In genomic region chr1:169086603-169087455, GRCh38 we compare ENCODE assay signal across 11 cellular contexts. TPM values are rescaled to one million over a fixed set of nuclear protein-coding genes. Genes with fewer than 3 reads are reported as not detected.
A peak's percentile ranks its signal among the peaks of the same experiment; 100 is the strongest.
DNase-seq lines count a peak whose midpoint lies in the region; TF ChIP-seq lines count a peak whose summit lies in the region.
"Had no signal": no experiment of that assay in that cellular context is flagged by ENCODE, and none has a peak within 500 bp of the region (broad histone marks: within the 10 kb centered on the region; RNA-seq: fewer than 3 reads in every experiment).

No MANE protein-coding gene starts in this region.

- CTCF ChIA-PET in MCF 10A (lab: Yijun Ruan, JAX) = interaction anchor here (0.7 to 1.4 kb wide), 4 partner anchors 10 to 483 kb away, joined by 3 to 5 read pairs (median 4); no protein-coding TSS in a partner anchor

- H3K4me1 Mint-ChIP-seq in HFFc6 (ENCODE audit: low read depth) (peaks cover 11% of the 10 kb centered on the region; the same call in 1 of the 2 replicates), osteocyte (ENCODE audit: unreplicated experiment) (peaks cover 6% of the 10 kb centered on the region), MCF 10A (ENCODE audit: insufficient read depth, unreplicated experiment) (no peaks in the 10 kb centered on the region)

- H3K36me3 ChIP-seq in esophagus muscularis mucosa (no peaks in the 10 kb centered on the region), transverse colon (no peaks in the 10 kb centered on the region)
- H3K36me3 ChIP-seq: breast epithelium, tibial artery had no signal

- no TSS peak for BruUV-seq in MCF 10A (replicated peaks; lab: Mats Ljungman, UMichigan)

- H3K4me3 Mint-ChIP-seq in HFFc6 = no peak overlapping the region
- H3K4me3 Mint-ChIP-seq in osteocyte (ENCODE audit: unreplicated experiment) = no peak overlapping the region
- H3K4me3 Mint-ChIP-seq in MCF 10A (ENCODE audit: unreplicated experiment) = no peak overlapping the region

- TF ChIP-seq EP300 in esophagus muscularis mucosa (IDR thresholded peaks at IDR 0.05) (no peak), transverse colon (IDR thresholded peaks at IDR 0.05; ENCODE audit: low read depth) (no peak)

- WGBS in esophagus muscularis mucosa = 76% methylated on average over 3 of the region's 3 CpGs
- WGBS in transverse colon (ENCODE audit: low coverage in 1 of 2), 2 donors = 68% methylated on average over 3 of the region's 3 CpGs; no CpG with 5 or more reads in 1 of the 2 donors

- peak overlapping the region in 3 of 4 donors; percentile 11 to 59 (median 55) for H3K27ac ChIP-seq in esophagus muscularis mucosa (replicated peaks in 1 of 4)
- peak overlapping the region in 2 of 4 donors; percentile 31 to 51 for H3K27ac ChIP-seq in transverse colon
- H3K27ac ChIP-seq: breast epithelium, tibial artery had no signal

- H3K27me3 ChIP-seq in esophagus muscularis mucosa (no peaks in the 10 kb centered on the region), transverse colon (no peaks in the 10 kb centered on the region)
- H3K27me3 ChIP-seq: breast epithelium, tibial artery had no signal

- H3K27ac Mint-ChIP-seq in HFFc6 = peak overlapping the region; percentile 57
- H3K27ac Mint-ChIP-seq in osteocyte (ENCODE audit: unreplicated experiment) = peak overlapping the region; percentile 53
- H3K27ac Mint-ChIP-seq in MCF 10A (ENCODE audit: low read depth, unreplicated experiment) = no peak overlapping the region

- DNase-seq in HFFc6 (peak; percentile 48), NCI-H774 (lab: John Stamatoyannopoulos, UW) (peak; percentile 40), esophagus muscularis mucosa (ENCODE audit: extremely low spot score) (peak; percentile 34), osteocyte (ENCODE audit: extremely low spot score, unreplicated experiment) (no peak), transverse colon (no peak), NCI-H446 treated with DMSO at 0.1 percent for 48 hours (lab: John Stamatoyannopoulos, UW) (no peak), MCF 10A (ENCODE audit: unreplicated experiment) (no peak), iPS-NIHi7 (ENCODE audit: extremely low spot score) (no peak)
- DNase-seq: activated CD4-positive, alpha-beta T cell treated with anti-CD3 and anti-CD28 coated beads for 4 hours; tibial artery had no signal

- in situ Hi-C loops in transverse colon (cut with MboI; ENCODE audit: low pct_ligation_motif_present in 1 of 4, low pct_unique_long_range_greater_than_20kb in 1 of 4, low sequenced_read_pairs in 3 of 4) = no loop called here

- TF ChIP-seq POLR2A in esophagus muscularis mucosa (IDR thresholded peaks at IDR 0.05; ENCODE audit: low read depth) = no peak
- no peak for TF ChIP-seq POLR2A in transverse colon (IDR thresholded peaks at IDR 0.05)

- H3K9me3 ChIP-seq in esophagus muscularis mucosa (no peaks in the 10 kb centered on the region), transverse colon (no peaks in the 10 kb centered on the region)
- H3K9me3 ChIP-seq: breast epithelium, tibial artery had no signal

- TF ChIP-seq CTCF in HFFc6 (IDR thresholded peaks at IDR 0.05) = no peak
- no peak for TF ChIP-seq CTCF in esophagus muscularis mucosa (IDR thresholded peaks at IDR 0.05)
- TF ChIP-seq CTCF in osteocyte (IDR thresholded peaks at IDR 0.05) = no peak
- TF ChIP-seq CTCF in transverse colon (IDR thresholded peaks at IDR 0.05) = no peak
- TF ChIP-seq CTCF in MCF 10A (IDR thresholded peaks at IDR 0.05; ENCODE audit: unreplicated experiment) = no peak

- H3K4me3 ChIP-seq in esophagus muscularis mucosa = no peak overlapping the region
- H3K4me3 ChIP-seq in transverse colon = no peak overlapping the region
- H3K4me3 ChIP-seq: breast epithelium, tibial artery had no signal

- no peaks in the 10 kb centered on the region for H3K9me3 Mint-ChIP-seq in HFFc6
- H3K9me3 Mint-ChIP-seq in osteocyte (ENCODE audit: unreplicated experiment) = no peaks in the 10 kb centered on the region
- H3K9me3 Mint-ChIP-seq in MCF 10A (ENCODE audit: unreplicated experiment) = no peaks in the 10 kb centered on the region

- intact Hi-C loops in esophagus muscularis mucosa (cut with DNase I) (no loop called here), transverse colon (cut with DNase I; ENCODE audit: low total_unique reads) (no loop called here), MCF 10A (cut with micrococcal nuclease) (no loop called here)

- POLR2A ChIA-PET in MCF 10A (lab: Yijun Ruan, JAX) = interaction anchor here (1.2 kb wide), 1 partner anchor 18 kb away, joined by 3 read pairs; no protein-coding TSS in a partner anchor

- H3K27me3 Mint-ChIP-seq in HFFc6 (ENCODE audit: insufficient read depth) (no peaks in the 10 kb centered on the region; the same call in 1 of the 2 replicates), osteocyte (ENCODE audit: unreplicated experiment) (peaks cover 7% of the 10 kb centered on the region), MCF 10A (ENCODE audit: insufficient read depth, unreplicated experiment) (no peaks in the 10 kb centered on the region)

- peaks cover 16 to 34% (median 27%) of the 10 kb centered on the region in 4 donors for H3K4me1 ChIP-seq in esophagus muscularis mucosa
- H3K4me1 ChIP-seq in transverse colon = peaks cover 0 to 18% (median 13%) of the 10 kb centered on the region in 4 donors
- H3K4me1 ChIP-seq: breast epithelium had no signal

- H3K36me3 Mint-ChIP-seq in HFFc6 (ENCODE audit: low read depth) (no peaks in the 10 kb centered on the region), osteocyte (ENCODE audit: unreplicated experiment) (no peaks in the 10 kb centered on the region), MCF 10A (ENCODE audit: insufficient read depth, unreplicated experiment) (no peaks in the 10 kb centered on the region)

RNA-seq across cellular contexts. Expression of gene ATP1B1, which starts 19.7 kb away (rescaled TPM):
- 10 to 100 TPM; 30.6 to 48.5 (median 42.9) TPM for total RNA-seq in HFFc6 (2021; fragmentation: NEBNext Ultra II Directional; extraction: Animal tissue kit (Norgen Biotek cat#: 25700))
- 10 to 100 TPM; 69.4 to 88.6 (median 78.3) TPM for total RNA-seq in esophagus muscularis mucosa
- 42.0 and 45.5 TPM in 2 replicates for total RNA-seq in osteocyte
- total RNA-seq in transverse colon = 100 to 1,000 TPM in 3 of 4 donors, 10 to 100 TPM in 1; 82.8 to 493 (median 375) TPM
- 20.0 and 24.4 TPM in 2 replicates for total RNA-seq in MCF 10A (2022)

Comparison
In these comparisons a context has a peak if more than half of its experiments do, and no peak if none do; other contexts are left out.
1. DNase-seq: peak in HFFc6 (single experiment), NCI-H774 (single experiment) and esophagus muscularis mucosa (single experiment); none in osteocyte (single experiment), transverse colon (single experiment), NCI-H446 treated with DMSO at 0.1 percent for 48 hours (single experiment), MCF 10A (single experiment) and iPS-NIHi7 (single experiment).